1 cellular context compared by ENCODE assay signal in the genomic region with DNA sequence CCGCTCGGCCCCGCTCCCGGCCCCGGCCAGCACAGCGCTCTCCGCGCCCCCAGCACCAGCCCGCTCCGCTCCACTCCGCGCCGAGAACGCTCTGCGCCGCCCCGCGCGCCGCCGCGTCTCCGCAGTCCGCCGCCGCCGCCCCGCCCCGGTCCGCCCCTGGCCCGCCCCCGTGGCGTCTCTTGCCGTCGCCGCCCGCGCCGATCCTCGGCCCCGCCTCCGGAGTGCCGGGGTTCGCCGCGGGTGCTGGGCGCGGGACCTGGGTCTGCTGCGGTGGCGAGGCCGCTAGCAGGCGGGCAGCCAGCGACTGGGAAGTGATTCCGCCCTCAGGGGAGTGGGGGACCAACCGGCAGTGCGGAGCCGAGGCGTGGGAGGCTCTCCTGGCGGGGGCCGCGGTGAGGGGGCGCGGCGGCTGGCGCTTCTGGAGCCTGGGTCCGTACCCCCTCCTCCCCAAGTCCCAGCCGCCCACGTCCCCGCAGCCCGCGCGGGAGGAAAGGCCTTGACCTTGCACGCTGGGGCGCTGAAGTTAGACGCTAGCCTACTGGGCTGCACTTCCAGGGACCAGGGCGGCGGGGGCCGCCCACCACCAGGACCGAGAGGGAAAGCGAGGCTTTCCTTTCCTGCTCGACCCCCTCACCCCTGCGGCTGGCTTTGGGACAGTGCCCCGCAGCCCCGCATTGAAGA.
A peak's percentile ranks its signal among the peaks of the same experiment; 100 is the strongest.
TF ChIP-seq lines count a peak whose summit lies in the region.

A gene with protein sequence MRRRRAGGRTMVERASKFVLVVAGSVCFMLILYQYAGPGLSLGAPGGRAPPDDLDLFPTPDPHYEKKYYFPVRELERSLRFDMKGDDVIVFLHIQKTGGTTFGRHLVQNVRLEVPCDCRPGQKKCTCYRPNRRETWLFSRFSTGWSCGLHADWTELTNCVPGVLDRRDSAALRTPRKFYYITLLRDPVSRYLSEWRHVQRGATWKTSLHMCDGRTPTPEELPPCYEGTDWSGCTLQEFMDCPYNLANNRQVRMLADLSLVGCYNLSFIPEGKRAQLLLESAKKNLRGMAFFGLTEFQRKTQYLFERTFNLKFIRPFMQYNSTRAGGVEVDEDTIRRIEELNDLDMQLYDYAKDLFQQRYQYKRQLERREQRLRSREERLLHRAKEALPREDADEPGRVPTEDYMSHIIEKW (minus strand): TSS at position 93 of the 681 bp plus-strand sequence. CDS start 305 bp downstream, outside the sequence.

TF ChIP-seq in WTC11, 78 proteins besides CTCF, POLR2A, EP300 and RAD21 (continued from another document):
- TF ChIP-seq, protein P1, sequence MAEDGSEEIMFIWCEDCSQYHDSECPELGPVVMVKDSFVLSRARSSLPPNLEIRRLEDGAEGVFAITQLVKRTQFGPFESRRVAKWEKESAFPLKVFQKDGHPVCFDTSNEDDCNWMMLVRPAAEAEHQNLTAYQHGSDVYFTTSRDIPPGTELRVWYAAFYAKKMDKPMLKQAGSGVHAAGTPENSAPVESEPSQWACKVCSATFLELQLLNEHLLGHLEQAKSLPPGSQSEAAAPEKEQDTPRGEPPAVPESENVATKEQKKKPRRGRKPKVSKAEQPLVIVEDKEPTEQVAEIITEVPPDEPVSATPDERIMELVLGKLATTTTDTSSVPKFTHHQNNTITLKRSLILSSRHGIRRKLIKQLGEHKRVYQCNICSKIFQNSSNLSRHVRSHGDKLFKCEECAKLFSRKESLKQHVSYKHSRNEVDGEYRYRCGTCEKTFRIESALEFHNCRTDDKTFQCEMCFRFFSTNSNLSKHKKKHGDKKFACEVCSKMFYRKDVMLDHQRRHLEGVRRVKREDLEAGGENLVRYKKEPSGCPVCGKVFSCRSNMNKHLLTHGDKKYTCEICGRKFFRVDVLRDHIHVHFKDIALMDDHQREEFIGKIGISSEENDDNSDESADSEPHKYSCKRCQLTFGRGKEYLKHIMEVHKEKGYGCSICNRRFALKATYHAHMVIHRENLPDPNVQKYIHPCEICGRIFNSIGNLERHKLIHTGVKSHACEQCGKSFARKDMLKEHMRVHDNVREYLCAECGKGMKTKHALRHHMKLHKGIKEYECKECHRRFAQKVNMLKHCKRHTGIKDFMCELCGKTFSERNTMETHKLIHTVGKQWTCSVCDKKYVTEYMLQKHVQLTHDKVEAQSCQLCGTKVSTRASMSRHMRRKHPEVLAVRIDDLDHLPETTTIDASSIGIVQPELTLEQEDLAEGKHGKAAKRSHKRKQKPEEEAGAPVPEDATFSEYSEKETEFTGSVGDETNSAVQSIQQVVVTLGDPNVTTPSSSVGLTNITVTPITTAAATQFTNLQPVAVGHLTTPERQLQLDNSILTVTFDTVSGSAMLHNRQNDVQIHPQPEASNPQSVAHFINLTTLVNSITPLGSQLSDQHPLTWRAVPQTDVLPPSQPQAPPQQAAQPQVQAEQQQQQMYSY (CRISPR knock-in tag; IDR thresholded peaks at IDR 0.05): no peak
- TF ChIP-seq CBFB (CRISPR knock-in tag; IDR thresholded peaks at IDR 0.05; ENCODE audit: low read depth) (no peak), IRF2 (CRISPR knock-in tag; IDR thresholded peaks at IDR 0.05; ENCODE audit: borderline replicate concordance, low read depth) (no peak), ZNF263 (CRISPR knock-in tag; IDR thresholded peaks at IDR 0.05; ENCODE audit: low read depth) (no peak), ZNF317 (CRISPR knock-in tag; IDR thresholded peaks at IDR 0.05; ENCODE audit: borderline replicate concordance, low read depth) (no peak), FOXP1 (CRISPR knock-in tag; IDR thresholded peaks at IDR 0.05; ENCODE audit: borderline replicate concordance) (peak; percentile 35; the same call in 1 of the 2 replicates), ZNF396 (CRISPR knock-in tag; IDR thresholded peaks at IDR 0.05; ENCODE audit: borderline replicate concordance) (no peak)
- TF ChIP-seq, protein P2, sequence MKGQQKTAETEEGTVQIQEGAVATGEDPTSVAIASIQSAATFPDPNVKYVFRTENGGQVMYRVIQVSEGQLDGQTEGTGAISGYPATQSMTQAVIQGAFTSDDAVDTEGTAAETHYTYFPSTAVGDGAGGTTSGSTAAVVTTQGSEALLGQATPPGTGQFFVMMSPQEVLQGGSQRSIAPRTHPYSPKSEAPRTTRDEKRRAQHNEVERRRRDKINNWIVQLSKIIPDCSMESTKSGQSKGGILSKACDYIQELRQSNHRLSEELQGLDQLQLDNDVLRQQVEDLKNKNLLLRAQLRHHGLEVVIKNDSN (CRISPR knock-in tag; IDR thresholded peaks at IDR 0.05): no peak
- TF ChIP-seq, protein P3, sequence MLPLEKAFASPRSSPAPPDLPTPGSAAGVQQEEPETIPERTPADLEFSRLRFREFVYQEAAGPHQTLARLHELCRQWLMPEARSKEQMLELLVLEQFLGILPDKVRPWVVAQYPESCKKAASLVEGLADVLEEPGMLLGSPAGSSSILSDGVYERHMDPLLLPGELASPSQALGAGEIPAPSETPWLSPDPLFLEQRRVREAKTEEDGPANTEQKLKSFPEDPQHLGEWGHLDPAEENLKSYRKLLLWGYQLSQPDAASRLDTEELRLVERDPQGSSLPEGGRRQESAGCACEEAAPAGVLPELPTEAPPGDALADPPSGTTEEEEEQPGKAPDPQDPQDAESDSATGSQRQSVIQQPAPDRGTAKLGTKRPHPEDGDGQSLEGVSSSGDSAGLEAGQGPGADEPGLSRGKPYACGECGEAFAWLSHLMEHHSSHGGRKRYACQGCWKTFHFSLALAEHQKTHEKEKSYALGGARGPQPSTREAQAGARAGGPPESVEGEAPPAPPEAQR (CRISPR knock-in tag; IDR thresholded peaks at IDR 0.05): no peak
- TF ChIP-seq, protein P4, sequence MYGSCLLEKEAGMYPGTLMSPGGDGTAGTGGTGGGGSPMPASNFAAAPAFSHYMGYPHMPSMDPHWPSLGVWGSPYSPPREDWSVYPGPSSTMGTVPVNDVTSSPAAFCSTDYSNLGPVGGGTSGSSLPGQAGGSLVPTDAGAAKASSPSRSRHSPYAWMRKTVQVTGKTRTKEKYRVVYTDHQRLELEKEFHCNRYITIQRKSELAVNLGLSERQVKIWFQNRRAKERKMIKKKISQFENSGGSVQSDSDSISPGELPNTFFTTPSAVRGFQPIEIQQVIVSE (CRISPR knock-in tag; IDR thresholded peaks at IDR 0.05; ENCODE audit: borderline replicate concordance): no peak
- TF ChIP-seq, protein P5, sequence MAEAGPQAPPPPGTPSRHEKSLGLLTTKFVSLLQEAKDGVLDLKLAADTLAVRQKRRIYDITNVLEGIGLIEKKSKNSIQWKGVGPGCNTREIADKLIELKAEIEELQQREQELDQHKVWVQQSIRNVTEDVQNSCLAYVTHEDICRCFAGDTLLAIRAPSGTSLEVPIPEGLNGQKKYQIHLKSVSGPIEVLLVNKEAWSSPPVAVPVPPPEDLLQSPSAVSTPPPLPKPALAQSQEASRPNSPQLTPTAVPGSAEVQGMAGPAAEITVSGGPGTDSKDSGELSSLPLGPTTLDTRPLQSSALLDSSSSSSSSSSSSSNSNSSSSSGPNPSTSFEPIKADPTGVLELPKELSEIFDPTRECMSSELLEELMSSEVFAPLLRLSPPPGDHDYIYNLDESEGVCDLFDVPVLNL (CRISPR knock-in tag; IDR thresholded peaks at IDR 0.05; ENCODE audit: borderline replicate concordance, low read depth): no peak
- TF ChIP-seq, protein P6, sequence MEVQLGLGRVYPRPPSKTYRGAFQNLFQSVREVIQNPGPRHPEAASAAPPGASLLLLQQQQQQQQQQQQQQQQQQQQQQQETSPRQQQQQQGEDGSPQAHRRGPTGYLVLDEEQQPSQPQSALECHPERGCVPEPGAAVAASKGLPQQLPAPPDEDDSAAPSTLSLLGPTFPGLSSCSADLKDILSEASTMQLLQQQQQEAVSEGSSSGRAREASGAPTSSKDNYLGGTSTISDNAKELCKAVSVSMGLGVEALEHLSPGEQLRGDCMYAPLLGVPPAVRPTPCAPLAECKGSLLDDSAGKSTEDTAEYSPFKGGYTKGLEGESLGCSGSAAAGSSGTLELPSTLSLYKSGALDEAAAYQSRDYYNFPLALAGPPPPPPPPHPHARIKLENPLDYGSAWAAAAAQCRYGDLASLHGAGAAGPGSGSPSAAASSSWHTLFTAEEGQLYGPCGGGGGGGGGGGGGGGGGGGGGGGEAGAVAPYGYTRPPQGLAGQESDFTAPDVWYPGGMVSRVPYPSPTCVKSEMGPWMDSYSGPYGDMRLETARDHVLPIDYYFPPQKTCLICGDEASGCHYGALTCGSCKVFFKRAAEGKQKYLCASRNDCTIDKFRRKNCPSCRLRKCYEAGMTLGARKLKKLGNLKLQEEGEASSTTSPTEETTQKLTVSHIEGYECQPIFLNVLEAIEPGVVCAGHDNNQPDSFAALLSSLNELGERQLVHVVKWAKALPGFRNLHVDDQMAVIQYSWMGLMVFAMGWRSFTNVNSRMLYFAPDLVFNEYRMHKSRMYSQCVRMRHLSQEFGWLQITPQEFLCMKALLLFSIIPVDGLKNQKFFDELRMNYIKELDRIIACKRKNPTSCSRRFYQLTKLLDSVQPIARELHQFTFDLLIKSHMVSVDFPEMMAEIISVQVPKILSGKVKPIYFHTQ (CRISPR knock-in tag; IDR thresholded peaks at IDR 0.05): no peak
